9 cellular contexts compared by ENCODE assay signal in genomic region chr2:102251042-102251848, GRCh38.
DNase-seq lines count a peak whose midpoint lies in the region; ATAC-seq, FAIRE-seq and TF ChIP-seq lines count a peak whose summit lies in the region.
"Had no signal": no experiment of that assay in that cellular context is flagged by ENCODE, and none has a peak within 500 bp of the region (broad histone marks: within the 10 kb centered on the region; RNA-seq: fewer than 3 reads in every experiment).

No MANE protein-coding gene starts in this region.

- H3K27me3 Mint-ChIP-seq in IgD-negative memory B cell: peaks cover 18% of the 10 kb centered on the region
- H3K27me3 Mint-ChIP-seq in activated T-cell treated with anti-CD3 and anti-CD28 coated beads, Interleukin-2, amount 50 U/mL, for 24 hours: peaks cover 12% of the 10 kb centered on the region

- no peak for TF ChIP-seq EP300 in ovary (IDR thresholded peaks at IDR 0.05)

- H3K27ac ChIP-seq in ovary: no peak overlapping the region
- H3K27ac ChIP-seq: SJSA1 had no signal

- H3K4me1 Mint-ChIP-seq in IgD-negative memory B cell: peaks cover 3 to 9% (median 9%) of the 10 kb centered on the region in 3 donors
- H3K4me1 Mint-ChIP-seq in activated T-cell treated with anti-CD3 and anti-CD28 coated beads, Interleukin-2, amount 50 U/mL, for 24 hours (ENCODE audit: low read depth): peaks cover 45% of the 10 kb centered on the region

- H3K9me3 Mint-ChIP-seq in IgD-negative memory B cell: no peaks in the 10 kb centered on the region
- H3K9me3 Mint-ChIP-seq in activated T-cell treated with anti-CD3 and anti-CD28 coated beads, Interleukin-2, amount 50 U/mL, for 24 hours: peaks cover 2% of the 10 kb centered on the region

- H3K4me3 Mint-ChIP-seq in IgD-negative memory B cell: peak overlapping the region; percentile 38 to 82 (median 74)
- peak overlapping the region; percentile 70 for H3K4me3 Mint-ChIP-seq in activated T-cell treated with anti-CD3 and anti-CD28 coated beads, Interleukin-2, amount 50 U/mL, for 24 hours

- peak overlapping the region; percentile 1; the same call in 1 of the 2 replicates for H3K4me3 ChIP-seq in GM08714 (ENCODE audit: low read length)
- peak overlapping the region; percentile 31 for H3K4me3 ChIP-seq in fibroblast of villous mesenchyme (ENCODE audit: low read depth, low read length)
- H3K4me3 ChIP-seq in ovary: peak overlapping the region; percentile 27
- H3K4me3 ChIP-seq: SJSA1 had no signal

- intact Hi-C loops in ovary (cut with DNase I): no loop called here

- no peaks in the 10 kb centered on the region for H3K27me3 ChIP-seq in ovary
- H3K27me3 ChIP-seq: SJSA1 had no signal

- H3K36me3 ChIP-seq in ovary: no peaks in the 10 kb centered on the region
- H3K36me3 ChIP-seq: SJSA1 had no signal

- H3K27ac Mint-ChIP-seq in IgD-negative memory B cell: peak overlapping the region in 1 of 3 donors; percentile 38
- H3K27ac Mint-ChIP-seq in activated T-cell treated with anti-CD3 and anti-CD28 coated beads, Interleukin-2, amount 50 U/mL, for 24 hours: peak overlapping the region; percentile 53

- H3K9me3 ChIP-seq in ovary: no peaks in the 10 kb centered on the region
- H3K9me3 ChIP-seq: SJSA1 had no signal

- no peak for TF ChIP-seq POLR2A in ovary (IDR thresholded peaks at IDR 0.05)

- 5 to 9% (median 7%) methylated on average over 52 of the region's 52 CpGs for WGBS in ovary, 3 donors

- FAIRE-seq in D721Med (lab: Jason Lieb, UNC): no peak

- TF ChIP-seq CTCF in fibroblast of villous mesenchyme (IDR thresholded peaks at IDR 0.05; ENCODE audit: insufficient read depth, low read depth, low read length): peak; percentile 44
- no peak for TF ChIP-seq CTCF in ovary (IDR thresholded peaks at IDR 0.05)
- no peak for TF ChIP-seq CTCF in D721Med (IDR thresholded peaks at IDR 0.05; ENCODE audit: insufficient read depth, missing control alignments)

- peak; percentile 78 for DNase-seq in activated T-cell treated with anti-CD3 and anti-CD28 coated beads, Interleukin-2, amount 50 U/mL, for 24 hours
- no peak for DNase-seq in fibroblast of villous mesenchyme (ENCODE audit: low read depth)
- DNase-seq in ovary: peak in 3 of 5 donors; percentile 47 to 57 (median 53)
- DNase-seq in ureter (ENCODE audit: low spot score): peak; percentile 65
- DNase-seq in D721Med (ENCODE audit: insufficient read length, low spot score): no peak

- H3K36me3 Mint-ChIP-seq in IgD-negative memory B cell: no peaks in the 10 kb centered on the region
- no peaks in the 10 kb centered on the region for H3K36me3 Mint-ChIP-seq in activated T-cell treated with anti-CD3 and anti-CD28 coated beads, Interleukin-2, amount 50 U/mL, for 24 hours (ENCODE audit: low read depth)

- peaks cover 3% of the 10 kb centered on the region for H3K4me1 ChIP-seq in ovary (ENCODE audit: insufficient read depth)
- H3K4me1 ChIP-seq: SJSA1 had no signal

- no peak for ATAC-seq in GM18519 (IDR thresholded peaks at IDR 0.05; ENCODE audit: low FRiP score, unreplicated experiment)

Comparison
In these comparisons a context has a peak if more than half of its experiments do, and no peak if none do; other contexts are left out.
1. DNase-seq: peak in activated T-cell treated with anti-CD3 and anti-CD28 coated beads, Interleukin-2, amount 50 U/mL, for 24 hours (single experiment), ovary (3 of 5) and ureter (single experiment); none in fibroblast of villous mesenchyme (single experiment) and D721Med (single experiment).
2. Peak in every context shown above with its lines, with median percentiles within 50 percentile points of each other: H3K4me3 ChIP-seq.